ENCODE assay signal across 8 cellular contexts in the genomic region with DNA sequence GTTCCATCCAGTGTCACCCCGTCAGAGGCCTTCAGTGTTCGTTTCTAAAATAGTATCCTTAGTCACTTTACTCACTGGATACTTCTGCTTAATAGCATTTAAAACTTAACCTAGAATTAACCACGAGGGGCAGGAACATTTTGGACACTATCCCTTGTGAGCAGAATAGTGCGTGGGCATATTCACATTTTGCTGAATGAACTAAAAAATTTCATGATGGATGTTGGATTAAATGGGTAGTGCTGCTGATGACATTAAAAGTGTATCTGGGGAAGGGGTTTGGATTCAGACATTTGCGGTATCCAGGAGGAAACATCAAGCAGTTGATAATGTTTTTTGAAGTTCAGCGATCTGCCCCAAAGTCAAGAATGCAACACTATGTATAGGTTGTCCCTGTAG.
DNase-seq lines count a peak whose midpoint lies in the region; TF ChIP-seq lines count a peak whose summit lies in the region.

No MANE protein-coding gene starts in this region.

- H3K27me3 ChIP-seq in HUES6 (ENCODE audit: control insufficient read depth, insufficient read depth, low read length) (no peaks in the 10 kb centered on the region), brain microvascular endothelial cell (replicated peaks) (no peaks in the 10 kb centered on the region), mucosa of rectum (ENCODE audit: control insufficient read depth in 2 of 2, insufficient read depth in 2 of 2, low read length in 2 of 2) (no peaks in the 10 kb centered on the region)

- H3K4me3 ChIP-seq in HUES6 (ENCODE audit: low read depth, low read length) (peak overlapping the region; percentile 73), brain microvascular endothelial cell (ENCODE audit: low read depth, low read length) (peak overlapping the region; percentile 92), mucosa of rectum (ENCODE audit: low read length in 2 of 2) (peak overlapping the region; percentile 96)

- H3K9me3 ChIP-seq in HUES6 (ENCODE audit: control insufficient read depth, insufficient read depth, low read depth, low read length) (no peaks in the 10 kb centered on the region), mucosa of rectum (ENCODE audit: control insufficient read depth in 2 of 2, low read length in 2 of 2) (no peaks in the 10 kb centered on the region)

- no peak for TF ChIP-seq CTCF in 22Rv1 (IDR thresholded peaks at IDR 0.05)
- TF ChIP-seq CTCF in brain microvascular endothelial cell (IDR thresholded peaks at IDR 0.05; ENCODE audit: low read depth, low read length, missing control alignments), result no peak
- no peak for TF ChIP-seq CTCF in GM10266 (IDR thresholded peaks at IDR 0.05; ENCODE audit: control insufficient read depth, insufficient read depth, low read depth, missing control alignments)

- no peak for DNase-seq in brain microvascular endothelial cell
- no peak for DNase-seq in GM10266 (ENCODE audit: extremely low spot score)
- no peak for DNase-seq in NCI-H2107 treated with DMSO at 0.1 percent for 48 hours (lab: John Stamatoyannopoulos, UW; ENCODE audit: unreplicated experiment)
- no peak for DNase-seq in Kasumi-1 (lab: John Stamatoyannopoulos, UW)
- no peak for DNase-seq in midbrain (lab: John Stamatoyannopoulos, UW)

- H3K27ac ChIP-seq in 22Rv1 (peak overlapping the region; percentile 91), HUES6 (ENCODE audit: low read depth, low read length) (peak overlapping the region; percentile 73), brain microvascular endothelial cell (peak overlapping the region; percentile 84), mucosa of rectum (ENCODE audit: low read depth in 2 of 2, low read length in 2 of 2) (peak overlapping the region; percentile 93 to 95)

- peaks cover 39% of the 10 kb centered on the region for H3K36me3 ChIP-seq in HUES6 (ENCODE audit: control insufficient read depth, insufficient read depth, low read length)
- peaks cover 36% of the 10 kb centered on the region for H3K36me3 ChIP-seq in brain microvascular endothelial cell (replicated peaks)
- H3K36me3 ChIP-seq in mucosa of rectum (ENCODE audit: control insufficient read depth in 2 of 2, insufficient read depth in 2 of 2, low read length in 2 of 2), result peaks cover 28 to 29% of the 10 kb centered on the region in 2 donors

- H3K4me1 ChIP-seq in HUES6 (ENCODE audit: control insufficient read depth, insufficient read depth, low read length) (peaks cover 7% of the 10 kb centered on the region; the same call in 1 of the 2 replicates), mucosa of rectum (ENCODE audit: control insufficient read depth in 2 of 2, insufficient read depth in 2 of 2, low read length in 2 of 2) (peaks cover 9 to 10% of the 10 kb centered on the region in 2 donors)

- H3K9ac ChIP-seq in HUES6 (ENCODE audit: low read length) (peak overlapping the region; percentile 94), mucosa of rectum (ENCODE audit: low read depth in 1 of 2, low read length in 2 of 2) (peak overlapping the region; percentile 91 to 97)

- in situ Hi-C loops in brain microvascular endothelial cell (cut with HindIII; ENCODE audit: low pct_ligation_motif_present, low sequenced_read_pairs), result no loop called here
